Comparison of ENCODE assay signal across 8 cellular contexts in the genomic region with DNA sequence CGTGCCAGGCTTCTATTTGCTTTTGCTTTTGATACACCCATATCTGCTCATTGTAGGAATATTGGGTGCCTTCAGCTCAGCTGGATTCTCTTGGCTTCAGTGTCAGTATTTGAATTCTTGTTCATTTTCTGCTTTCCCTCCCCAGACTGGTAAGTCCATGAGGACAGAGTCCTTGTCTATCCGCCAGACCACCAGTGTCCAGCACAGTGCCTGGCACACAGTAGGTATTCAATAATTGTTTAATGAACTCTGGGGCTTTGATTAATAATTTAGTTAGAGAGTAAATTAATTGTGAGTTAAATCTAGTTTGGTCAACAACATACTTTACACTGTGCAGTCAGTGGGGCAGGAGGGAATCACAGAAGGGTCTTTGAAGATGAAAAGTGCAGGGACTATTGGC.
A peak's percentile ranks its signal among the peaks of the same experiment; 100 is the strongest.
DNase-seq lines count a peak whose midpoint lies in the region; ATAC-seq and TF ChIP-seq lines count a peak whose summit lies in the region.

No MANE protein-coding gene starts in this region.

- H3K9me3 ChIP-seq in CD4-positive, alpha-beta memory T cell (ENCODE audit: control insufficient read depth in 1 of 2, low read length in 2 of 2) = no peaks in the 10 kb centered on the region
- no peaks in the 10 kb centered on the region for H3K9me3 ChIP-seq in Panc1 (ENCODE audit: control insufficient read depth, insufficient read depth, low read depth, low read length)
- H3K9me3 ChIP-seq in parathyroid adenoma (ENCODE audit: control insufficient read depth, low read length) = no peaks in the 10 kb centered on the region

- H3K27me3 ChIP-seq in CD4-positive, alpha-beta memory T cell (ENCODE audit: insufficient read depth, low read length) = no peaks in the 10 kb centered on the region
- H3K27me3 ChIP-seq in Panc1 (ENCODE audit: control insufficient read depth, insufficient read depth, low read length) = no peaks in the 10 kb centered on the region
- no peaks in the 10 kb centered on the region for H3K27me3 ChIP-seq in parathyroid adenoma (ENCODE audit: control insufficient read depth, insufficient read depth, low read length)

- no peak overlapping the region for H3K27ac ChIP-seq in CD4-positive, alpha-beta memory T cell (ENCODE audit: low read depth, low read length)
- peak overlapping the region; percentile 92 for H3K27ac ChIP-seq in Panc1 (ENCODE audit: low read length)
- peak overlapping the region; percentile 99 for H3K27ac ChIP-seq in parathyroid adenoma

- ATAC-seq in Panc1 = no peak

- in situ Hi-C loops in Panc1 (cut with HindIII; ENCODE audit: low pct_unique_long_range_greater_than_20kb, low sequenced_read_pairs) = no loop called here

- H3K4me3 ChIP-seq in CD4-positive, alpha-beta memory T cell (ENCODE audit: low read length in 2 of 2) = peak overlapping the region in 1 of 2 donors; percentile 56
- H3K4me3 ChIP-seq in Panc1 (ENCODE audit: low read depth in 2 of 2, low read length in 2 of 2) = peak overlapping the region; percentile 59 to 72
- H3K4me3 ChIP-seq in parathyroid adenoma (ENCODE audit: low read depth, low read length) = peak overlapping the region; percentile 67

- peak overlapping the region; percentile 50 for H2AFZ ChIP-seq in parathyroid adenoma

- peaks cover 9 to 19% (median 13%) of the 10 kb centered on the region in 4 donors for H3K4me1 Mint-ChIP-seq in CD4-positive, alpha-beta memory T cell
- H3K4me1 Mint-ChIP-seq in endothelial cell (ENCODE audit: unreplicated experiment) = peaks cover 59% of the 10 kb centered on the region

- peak overlapping the region in 6 of 7 donors; percentile 15 to 90 (median 40) for H3K27ac Mint-ChIP-seq in CD4-positive, alpha-beta memory T cell
- H3K27ac Mint-ChIP-seq in endothelial cell (ENCODE audit: unreplicated experiment) = peak overlapping the region; percentile 72

- no peaks in the 10 kb centered on the region for H3K9me3 Mint-ChIP-seq in CD4-positive, alpha-beta memory T cell
- H3K9me3 Mint-ChIP-seq in endothelial cell (ENCODE audit: unreplicated experiment) = no peaks in the 10 kb centered on the region

- CTCF ChIA-PET in CD4-positive, alpha-beta memory T cell (lab: Charles Lee; ENCODE audit: partially characterized antibody) = interaction anchor here (0.8 to 1.1 kb wide), 3 partner anchors 12 to 62 kb away, joined by 3 to 4 read pairs (median 3); no protein-coding TSS in a partner anchor
- CTCF ChIA-PET in Panc1 (lab: Charles Lee) = interaction anchor here (0.7 to 1.0 kb wide), 2 partner anchors 22 to 124 kb away, joined by 3 to 6 read pairs; no protein-coding TSS in a partner anchor

- H3K4me3 Mint-ChIP-seq in CD4-positive, alpha-beta memory T cell = peak overlapping the region; percentile 55 to 83 (median 74)
- peak overlapping the region; percentile 85 for H3K4me3 Mint-ChIP-seq in endothelial cell (ENCODE audit: unreplicated experiment)

- H3K79me2 ChIP-seq in parathyroid adenoma = no peaks in the 10 kb centered on the region

- H3K36me3 ChIP-seq in CD4-positive, alpha-beta memory T cell (ENCODE audit: insufficient read depth, low read length) = no peaks in the 10 kb centered on the region
- no peaks in the 10 kb centered on the region for H3K36me3 ChIP-seq in Panc1 (ENCODE audit: control insufficient read depth, insufficient read depth, low read length)
- no peaks in the 10 kb centered on the region for H3K36me3 ChIP-seq in parathyroid adenoma (ENCODE audit: control insufficient read depth, insufficient read depth, low read length)

- no peaks in the 10 kb centered on the region for H3K27me3 Mint-ChIP-seq in CD4-positive, alpha-beta memory T cell
- peaks cover 2% of the 10 kb centered on the region for H3K27me3 Mint-ChIP-seq in endothelial cell (ENCODE audit: unreplicated experiment)

- intact Hi-C loops in CD4-positive, alpha-beta memory T cell (cut with micrococcal nuclease) = loop anchor here (1.0 to 10.0 kb wide), 3 partner anchors 38 to 118 kb away; no protein-coding TSS in a partner anchor
- intact Hi-C loops in Panc1 (cut with micrococcal nuclease; ENCODE audit: unreplicated experiment) = loop anchor here (5.0 kb wide), 1 partner anchor 116 kb away; no protein-coding TSS in a partner anchor

- POLR2A ChIA-PET in CD4-positive, alpha-beta memory T cell (lab: Charles Lee; ENCODE audit: partially characterized antibody) = interaction anchor here (0.6 to 2.7 kb wide), 6 partner anchors 39 to 120 kb away, joined by 3 to 9 read pairs (median 6); partner anchors contain the start of gene JUN
- POLR2A ChIA-PET in Panc1 (lab: Charles Lee) = interaction anchor here (0.6 to 0.9 kb wide), 3 partner anchors 111 to 700 kb away, joined by 3 to 7 read pairs (median 5); no protein-coding TSS in a partner anchor

- H3K9ac ChIP-seq in parathyroid adenoma = peak overlapping the region; percentile 53

- H3K4me2 ChIP-seq in parathyroid adenoma (ENCODE audit: low read length) = peak overlapping the region; percentile 82

- no peak for TF ChIP-seq CTCF in Panc1 (IDR thresholded peaks at IDR 0.05)
- no peak for TF ChIP-seq CTCF in endothelial cell (IDR thresholded peaks at IDR 0.05; ENCODE audit: unreplicated experiment)
- no peak for TF ChIP-seq CTCF in parathyroid adenoma (IDR thresholded peaks at IDR 0.05)

- BruUV-seq in Panc1 (replicated peaks; lab: Mats Ljungman, UMichigan) = no TSS peak

- no peak for DNase-seq in CD4-positive, alpha-beta memory T cell
- DNase-seq in Panc1 (ENCODE audit: low read depth, low spot score) (no peak), endothelial cell (ENCODE audit: low spot score) (no peak), C1 segment of cervical spinal cord (lab: John Stamatoyannopoulos, UW) (no peak), NCI-H187 treated with DMSO at 0.1 percent for 48 hours (lab: John Stamatoyannopoulos, UW) (no peak), SW480 (ENCODE audit: low spot score) (no peak)
- DNase-seq in effector CD4-positive, alpha-beta T cell = no peak

- H3K36me3 Mint-ChIP-seq in CD4-positive, alpha-beta memory T cell = no peaks in the 10 kb centered on the region
- H3K36me3 Mint-ChIP-seq in endothelial cell (ENCODE audit: low read depth, unreplicated experiment) = no peaks in the 10 kb centered on the region

- peaks cover 13% of the 10 kb centered on the region for H3K4me1 ChIP-seq in CD4-positive, alpha-beta memory T cell (ENCODE audit: insufficient read depth, low read length)
- peaks cover 23% of the 10 kb centered on the region for H3K4me1 ChIP-seq in Panc1 (ENCODE audit: control insufficient read depth, insufficient read depth, low read length)
- H3K4me1 ChIP-seq in parathyroid adenoma = peaks cover 30% of the 10 kb centered on the region
